18 cellular contexts compared by ENCODE assay signal in genomic region chr15:63090502-63091286, GRCh38. TPM values are rescaled to one million over a fixed set of nuclear protein-coding genes. Genes with fewer than 3 reads are reported as not detected.
DNase-seq lines count a peak whose midpoint lies in the region; ATAC-seq, FAIRE-seq and TF ChIP-seq lines count a peak whose summit lies in the region.
"Had no signal": no experiment of that assay in that cellular context is flagged by ENCODE, and none has a peak within 500 bp of the region (broad histone marks: within the 10 kb centered on the region; RNA-seq: fewer than 3 reads in every experiment).

No MANE protein-coding gene starts in this region.

- no peaks in the 10 kb centered on the region for H3K79me1 ChIP-seq in H1 (ENCODE audit: low read depth, low read length)

- no peak for TF ChIP-seq CTCF in H1 (IDR thresholded peaks at IDR 0.05; ENCODE audit: control extremely low read depth in 1 of 3, insufficient read depth in 1 of 3, low read depth in 1 of 3, low read length in 3 of 3)
- no peak for TF ChIP-seq CTCF in osteoblast (IDR thresholded peaks at IDR 0.05; ENCODE audit: extremely low read depth, low read depth, low read length)

- H3K79me2 ChIP-seq in H1 (ENCODE audit: control insufficient read depth in 1 of 2, insufficient read depth in 2 of 2, low read length in 2 of 2): no peaks in the 10 kb centered on the region
- H3K79me2 ChIP-seq in osteoblast (ENCODE audit: insufficient read depth, low read length): no peaks in the 10 kb centered on the region

- no peak for TF ChIP-seq POLR2A in H1 (IDR thresholded peaks at IDR 0.05; ENCODE audit: control extremely low read depth in 1 of 2, low read depth in 2 of 2, low read length in 2 of 2)

- H3K27me3 ChIP-seq in HUES48 (ENCODE audit: control insufficient read depth, insufficient read depth, low read length) (no peaks in the 10 kb centered on the region), H1 (replicated peaks in 1 of 4; ENCODE audit: control insufficient read depth in 3 of 4, extremely low read depth in 1 of 4, insufficient read depth in 3 of 4, low read length in 3 of 4) (no peaks in the 10 kb centered on the region), osteoblast (ENCODE audit: insufficient read depth, low read length) (no peaks in the 10 kb centered on the region)
- H3K27me3 ChIP-seq: BE2C, SJCRH30 had no signal

- H3K9ac ChIP-seq in HUES48 (ENCODE audit: low read depth, low read length) (no peak overlapping the region), H1 (replicated peaks in 1 of 4; ENCODE audit: extremely low read depth in 1 of 4, low read depth in 3 of 4, low read length in 3 of 4) (no peak overlapping the region)

- DNase-seq in DMS79 (lab: John Stamatoyannopoulos, UW): peak; percentile 60
- no peak for DNase-seq in H1 (ENCODE audit: low read depth in 1 of 2, low spot score in 2 of 2)
- peak; percentile 73 for DNase-seq in osteoblast (ENCODE audit: insufficient read length, low spot score, missing footprints)
- no peak for DNase-seq in ecto neural progenitor cell (ENCODE audit: low spot score)
- DNase-seq in NAMALWA (ENCODE audit: low spot score): no peak
- DNase-seq: BE2C; CD8-positive, alpha-beta T cell; HCEC 1CT; Kasumi-1; NCI-H1417; NCI-H1930; NK-92 treated with Interleukin-12 subunit alpha and Interleukin-12 subunit beta, amount 100 ng/mL, for 24 hours; OCI-M1; SJCRH30; T-cell had no signal

- no peak overlapping the region for H2BK20ac ChIP-seq in H1 (ENCODE audit: low read length)

- H3K36me3 ChIP-seq in HUES48 (ENCODE audit: control insufficient read depth, insufficient read depth, low read length): no peaks in the 10 kb centered on the region
- no peaks in the 10 kb centered on the region for H3K36me3 ChIP-seq in H1 (ENCODE audit: control insufficient read depth in 2 of 4, insufficient read depth in 4 of 4, low read length in 3 of 4)
- H3K36me3 ChIP-seq in osteoblast (ENCODE audit: insufficient read depth, low read length): no peaks in the 10 kb centered on the region
- H3K36me3 ChIP-seq: BE2C, SJCRH30 had no signal

- H3K4me3 ChIP-seq in HUES48 (ENCODE audit: low read depth, low read length) (no peak overlapping the region), H1 (ENCODE audit: extremely low read depth in 1 of 4, insufficient read depth in 2 of 4, low read depth in 3 of 4, low read length in 4 of 4) (no peak overlapping the region), osteoblast (ENCODE audit: insufficient read depth, low read length) (no peak overlapping the region)
- H3K4me3 ChIP-seq: SJCRH30 had no signal

- H3K4me2 ChIP-seq in H1 (ENCODE audit: insufficient read depth in 1 of 2, low read depth in 2 of 2, low read length in 2 of 2): no peak overlapping the region
- no peak overlapping the region for H3K4me2 ChIP-seq in osteoblast (ENCODE audit: insufficient read depth, low read length)

- H3K4me1 ChIP-seq in HUES48 (ENCODE audit: control insufficient read depth, insufficient read depth, low read length) (peaks cover 34% of the 10 kb centered on the region), H1 (replicated peaks in 1 of 4; ENCODE audit: control insufficient read depth in 3 of 4, insufficient read depth in 4 of 4, low read length in 3 of 4) (peaks cover 4 to 19% (median 13%) of the 10 kb centered on the region in 4 experiments; a peak in 5 of 7 replicates), osteoblast (ENCODE audit: insufficient read depth, low read length) (peaks cover 47% of the 10 kb centered on the region)

- no peak overlapping the region; the same call in 1 of the 2 replicates for H2BK15ac ChIP-seq in H1 (ENCODE audit: low read length)

- 89% methylated on average over 19 of the region's 19 CpGs; no CpG with 5 or more reads in 1 of the 2 experiments for WGBS in H1 (ENCODE audit: extremely low coverage in 1 of 2, insufficient coverage in 1 of 2, insufficient read length in 1 of 2, insufficient replicate concordance in 2 of 2, low coverage in 1 of 2, low lambda C conversion rate in 2 of 2, missing lambda C conversion rate in 1 of 2), 2 experiments

- H3K18ac ChIP-seq in H1 (ENCODE audit: extremely low read depth, low read length): no peak overlapping the region

- no peaks in the 10 kb centered on the region for H3K23me2 ChIP-seq in H1 (ENCODE audit: low read depth, low read length)

- H3K9me3 ChIP-seq in HUES48 (ENCODE audit: control insufficient read depth, insufficient read depth, low read length) (no peaks in the 10 kb centered on the region), H1 (ENCODE audit: insufficient read depth in 2 of 2, low read depth in 1 of 2, low read length in 1 of 2) (no peaks in the 10 kb centered on the region), osteoblast (ENCODE audit: low read depth, low read length) (no peaks in the 10 kb centered on the region)
- H3K9me3 ChIP-seq: BE2C, SJCRH30 had no signal

- no peak for TF ChIP-seq RAD21 in H1 (IDR thresholded peaks at IDR 0.05 in 1 of 2, conservative IDR thresholded peaks at IDR 0.05 in 1 of 2; ENCODE audit: low read depth in 2 of 2, low read length in 2 of 2)

- H2BK120ac ChIP-seq in H1 (replicated peaks; ENCODE audit: low read depth, low read length): no peak overlapping the region

- no peak overlapping the region for H4K5ac ChIP-seq in H1 (ENCODE audit: insufficient read length, low read depth, low read length)

- no peak for FAIRE-seq in H1 (lab: Jason Lieb, UNC)

- H3K27ac ChIP-seq in HUES48 (ENCODE audit: low read depth, low read length): peak overlapping the region; percentile 18
- 0 out of 2 replicates have a peak overlapping the region, but pooled peaks have one; percentile 0 for H3K27ac ChIP-seq in H1 (ENCODE audit: low read depth, low read length)
- no peak overlapping the region for H3K27ac ChIP-seq in osteoblast (ENCODE audit: low read depth, low read length)
- H3K27ac ChIP-seq: RWPE1, SJCRH30 had no signal

- no peak overlapping the region for H2AFZ ChIP-seq in H1 (ENCODE audit: low read length)
- H2AFZ ChIP-seq in osteoblast (ENCODE audit: low read length): no peak overlapping the region

- TF ChIP-seq EP300 in H1 (IDR thresholded peaks at IDR 0.05; ENCODE audit: borderline replicate concordance in 1 of 2, low read depth in 2 of 2, low read length in 2 of 2): no peak

- POLR2A ChIA-PET in H1 (lab: Charles Lee; ENCODE audit: partially characterized antibody): interaction anchor here (2.7 to 18.5 kb wide), 3 partner anchors 21 to 46 kb away, joined by 10 to 325 read pairs (median 179); partner anchors contain the start of gene TPM1

- no peak overlapping the region; the same call in 1 of the 2 replicates for H2BK5ac ChIP-seq in H1 (ENCODE audit: low read depth, low read length)

- H4K91ac ChIP-seq in H1 (replicated peaks; ENCODE audit: insufficient read length, low read length): no peak overlapping the region

- CTCF ChIA-PET in H1 (lab: Charles Lee; ENCODE audit: partially characterized antibody): interaction anchor here (0.8 to 5.1 kb wide), 12 partner anchors 9 to 309 kb away, joined by 3 to 32 read pairs (median 4); no protein-coding TSS in a partner anchor

- H3K23ac ChIP-seq in H1 (ENCODE audit: insufficient read length): no peak overlapping the region

- H2AK5ac ChIP-seq in H1 (ENCODE audit: low read depth, low read length): no peak overlapping the region

- no peak overlapping the region for H3K56ac ChIP-seq in H1 (replicated peaks; ENCODE audit: insufficient read length, low read depth, low read length)

- H3K4ac ChIP-seq in H1 (replicated peaks; ENCODE audit: insufficient read length, low read depth, low read length): no peak overlapping the region

- H4K20me1 ChIP-seq in H1 (replicated peaks in 1 of 2; ENCODE audit: control insufficient read depth in 1 of 2, insufficient read depth in 2 of 2, low read length in 2 of 2) (no peaks in the 10 kb centered on the region), osteoblast (ENCODE audit: insufficient read depth, low read length) (no peaks in the 10 kb centered on the region)

- H4K8ac ChIP-seq in H1 (ENCODE audit: extremely low read depth, insufficient read depth, low read length): peak overlapping the region; percentile 90

- H3K14ac ChIP-seq in H1 (ENCODE audit: insufficient read length): no peak overlapping the region

- H2BK12ac ChIP-seq in H1 (ENCODE audit: low read depth, low read length): peak overlapping the region; percentile 91; the same call in 1 of the 2 replicates

- ATAC-seq in HG03342 (IDR thresholded peaks at IDR 0.05; ENCODE audit: unreplicated experiment): no peak
- ATAC-seq: CD8-positive, alpha-beta T cell; T-cell had no signal

TF ChIP-seq in H1, 55 proteins besides CTCF, POLR2A, EP300 and RAD21:
- no peak for TF ChIP-seq SP2 (IDR thresholded peaks at IDR 0.05; ENCODE audit: low read length)
- TF ChIP-seq YY1 (IDR thresholded peaks at IDR 0.05; ENCODE audit: low read depth, low read length): no peak
- TF ChIP-seq BACH1 (IDR thresholded peaks at IDR 0.05; ENCODE audit: low read length): no peak
- no peak for TF ChIP-seq SAP30 (IDR thresholded peaks at IDR 0.05; ENCODE audit: insufficient read depth, insufficient replicate concordance, low read length)
- no peak for TF ChIP-seq HDAC2 (IDR thresholded peaks at IDR 0.05; ENCODE audit: borderline replicate concordance in 1 of 2, low read depth in 2 of 2, low read length in 2 of 2)
TF ChIP-seq in H1: peak in this region for 0.

RNA-seq across cellular contexts. Expression of gene LACTB, which starts 31.0 kb away (rescaled TPM):
- total RNA-seq in H1 (2021; fragmentation: NEBNext Ultra II Directional; extraction: Animal tissue kit (Norgen Biotek cat#: 25700)): 14.9 and 15.6 TPM in 2 replicates
- polyA plus RNA-seq in H1 (2011; rRNA removed): 3.6 and 5.8 TPM in 2 replicates
- polyA plus RNA-seq in H1 (2011; cell fraction: cytosol; rRNA removed): 8.3 TPM
- polyA plus RNA-seq in H1 (2011; cell fraction: nucleus; rRNA removed): 2.9 TPM
- polyA plus RNA-seq in H1 (2012, experiment 1 of 2): 7.7 to 16.7 TPM (median 10.5 TPM) in 4 replicates
- polyA plus RNA-seq in H1 (2012, experiment 2 of 2): 3.2 TPM
- polyA plus RNA-seq in H1 (2013, experiment 1 of 2): 14.8 TPM
- 18.7 TPM for polyA plus RNA-seq in H1 (2013, experiment 2 of 2)
- polyA minus RNA-seq in H1 (2011; rRNA and poly(A)+ RNA removed): 2.6 and 3.1 TPM in 2 replicates
- polyA minus RNA-seq in H1 (2011; cell fraction: cytosol; rRNA and poly(A)+ RNA removed): 3.2 TPM
- 5.9 TPM for polyA minus RNA-seq in H1 (2011; cell fraction: nucleus; rRNA and poly(A)+ RNA removed)
- total RNA-seq in osteoblast: 51.6 and 52.8 TPM in 2 replicates

RNA-seq across cellular contexts. Expression of gene TPM1, which starts 48.1 kb away (rescaled TPM):
- total RNA-seq in H1 (2021; fragmentation: NEBNext Ultra II Directional; extraction: Animal tissue kit (Norgen Biotek cat#: 25700)): 571 and 579 TPM in 2 replicates
- 246 and 258 TPM in 2 replicates for polyA plus RNA-seq in H1 (2011; rRNA removed)
- 481 TPM for polyA plus RNA-seq in H1 (2011; cell fraction: cytosol; rRNA removed)
- 537 TPM for polyA plus RNA-seq in H1 (2011; cell fraction: nucleus; rRNA removed)
- 409 to 588 TPM (median 457 TPM) in 4 replicates for polyA plus RNA-seq in H1 (2012, experiment 1 of 2)
- 113 TPM for polyA plus RNA-seq in H1 (2012, experiment 2 of 2)
- 292 TPM for polyA plus RNA-seq in H1 (2013, experiment 1 of 2)
- 291 TPM for polyA plus RNA-seq in H1 (2013, experiment 2 of 2)
- polyA minus RNA-seq in H1 (2011; rRNA and poly(A)+ RNA removed): 221 and 265 TPM in 2 replicates
- polyA minus RNA-seq in H1 (2011; cell fraction: cytosol; rRNA and poly(A)+ RNA removed): 225 TPM
- 741 TPM for polyA minus RNA-seq in H1 (2011; cell fraction: nucleus; rRNA and poly(A)+ RNA removed)
- total RNA-seq in osteoblast: 1,563 and 1,708 TPM in 2 replicates

Comparison
In these comparisons a context has a peak if more than half of its experiments do, and no peak if none do; other contexts are left out.
1. DNase-seq: peak in DMS79 (single experiment) and osteoblast (single experiment); none in H1 (0 of 2), ecto neural progenitor cell (single experiment) and NAMALWA (single experiment).